38 cellular contexts compared by ENCODE assay signal in genomic region chr12:110704231-110704630, GRCh38.
"Had no signal": no experiment of that assay in that cellular context is flagged by ENCODE, and none has a peak within 500 bp of the region (broad histone marks: within the 10 kb centered on the region; RNA-seq: fewer than 3 reads in every experiment).

No MANE protein-coding gene starts in this region.

- H3K36me3 ChIP-seq: adrenal gland, ascending aorta, brain microvascular endothelial cell, breast epithelium, cardiac muscle cell had no signal

- H3K36me3 Mint-ChIP-seq: activated naive CD4-positive, alpha-beta T cell treated with anti-CD3 and anti-CD28 coated beads, Interleukin-2, amount 50 U/mL, for 24 hours; activated naive CD4-positive, alpha-beta T cell treated with anti-CD3 and anti-CD28 coated beads, Interleukin-2, amount 50 U/mL, for 72 hours; activated naive CD8-positive, alpha-beta T cell; activated naive CD8-positive, alpha-beta T cell treated with anti-CD3 and anti-CD28 coated beads for 36 hours had no signal

- H3K27ac ChIP-seq: adrenal gland, ascending aorta, body of pancreas, brain microvascular endothelial cell, breast epithelium, cardiac muscle cell had no signal

- H3K4me1 Mint-ChIP-seq: activated naive CD4-positive, alpha-beta T cell treated with anti-CD3 and anti-CD28 coated beads, Interleukin-2, amount 10 ng/mL, durations not matched to agents 7 days and 5 days; activated naive CD4-positive, alpha-beta T cell treated with anti-CD3 and anti-CD28 coated beads, Interleukin-2, amount 50 U/mL, for 24 hours; activated naive CD8-positive, alpha-beta T cell treated with anti-CD3 and anti-CD28 coated beads, Interleukin-2, amount 50 U/mL, for 24 hours; central memory CD8-positive, alpha-beta T cell had no signal

- DNase-seq: activated effector memory CD4-positive, alpha-beta T cell treated with anti-CD3 and anti-CD28 coated beads, Interleukin-2, amount 50 U/mL, for 16 hours; activated effector memory CD4-positive, alpha-beta T cell treated with Interleukin-2 at 50 U/mL for 16 hours; activated gamma-delta T cell; activated gamma-delta T cell treated with Interleukin-2 at 50 U/mL for 16 hours; activated naive CD4-positive, alpha-beta T cell; activated naive CD4-positive, alpha-beta T cell treated with anti-CD3 and anti-CD28 coated beads, Interleukin-2, amount 50 U/mL, for 16 hours; activated naive CD4-positive, alpha-beta T cell treated with Interleukin-2 at 50 U/mL for 16 hours; activated naive CD8-positive, alpha-beta T cell treated with anti-CD3 and anti-CD28 coated beads for 36 hours; activated naive CD8-positive, alpha-beta T cell treated with anti-CD3 and anti-CD28 coated beads, Interleukin-2, amount 10 ng/mL, durations not matched to agents 7 days and 5 days; activated naive CD8-positive, alpha-beta T cell treated with anti-CD3 and anti-CD28 coated beads, Interleukin-2, amount 50 U/mL, for 24 hours; activated T-cell treated with anti-CD3 and anti-CD28 coated beads, Interleukin-2, amount 50 U/mL, for 1 hour; activated T-cell treated with anti-CD3 and anti-CD28 coated beads, Interleukin-2, amount 50 U/mL, for 24 hours; activated T-cell treated with anti-CD3 and anti-CD28 coated beads, Interleukin-2, amount 50 U/mL, for 4 hours; activated T-cell treated with anti-CD3 and anti-CD28 coated beads, Interleukin-2, amount 50 U/mL, for 48 hours; adrenal gland; amniotic stem cell; amygdala; anterior cingulate cortex; aorta; brain microvascular endothelial cell; caudate nucleus; central memory CD4-positive, alpha-beta T cell; cerebellar nuclear complex had no signal

- H3K4me3 Mint-ChIP-seq: activated naive CD4-positive, alpha-beta T cell treated with anti-CD3 and anti-CD28 coated beads for 36 hours; activated naive CD4-positive, alpha-beta T cell treated with anti-CD3 and anti-CD28 coated beads, Interleukin-2, amount 10 ng/mL, durations not matched to agents 7 days and 5 days; activated naive CD4-positive, alpha-beta T cell treated with anti-CD3 and anti-CD28 coated beads, Interleukin-2, amount 50 U/mL, for 24 hours; activated naive CD8-positive, alpha-beta T cell; activated naive CD8-positive, alpha-beta T cell treated with anti-CD3 and anti-CD28 coated beads for 36 hours; activated naive CD8-positive, alpha-beta T cell treated with anti-CD3 and anti-CD28 coated beads, Interleukin-2, amount 10 ng/mL, durations not matched to agents 7 days and 5 days; activated naive CD8-positive, alpha-beta T cell treated with anti-CD3 and anti-CD28 coated beads, Interleukin-2, amount 50 U/mL, for 24 hours; activated T-cell treated with anti-CD3 and anti-CD28 coated beads, Interleukin-2, amount 50 U/mL, for 24 hours; activated T-cell treated with anti-CD3 and anti-CD28 coated beads, Interleukin-2, amount 50 U/mL, for 4 hours; activated T-cell treated with anti-CD3 and anti-CD28 coated beads, Interleukin-2, amount 50 U/mL, for 72 hours; activated T-helper 1 cell treated with anti-CD3 and anti-CD28 coated beads, Interleukin-12 subunit alpha, Interleukin-12 subunit beta, Interleukin-2, Interleukin-4 antibody, amounts not matched to agents 30 ng/mL and 10 ng/mL and 1 ng/mL, durations not matched to agents 14 hours and 24 hours and 36 hours; activated T-helper 17 cell treated with anti-CD3 and anti-CD28 coated beads, Interleukin-2, amount 50 U/mL, for 72 hours; brain; central memory CD8-positive, alpha-beta T cell had no signal

- H3K27me3 ChIP-seq: adrenal gland, ascending aorta, body of pancreas, brain microvascular endothelial cell, breast epithelium, cardiac muscle cell had no signal

- H3K9me3 Mint-ChIP-seq: activated naive CD4-positive, alpha-beta T cell treated with anti-CD3 and anti-CD28 coated beads for 36 hours; activated naive CD4-positive, alpha-beta T cell treated with anti-CD3 and anti-CD28 coated beads, Interleukin-2, amount 10 ng/mL, durations not matched to agents 7 days and 5 days; activated naive CD4-positive, alpha-beta T cell treated with anti-CD3 and anti-CD28 coated beads, Interleukin-2, amount 50 U/mL, for 24 hours; activated naive CD4-positive, alpha-beta T cell treated with anti-CD3 and anti-CD28 coated beads, Interleukin-2, amount 50 U/mL, for 72 hours; activated naive CD8-positive, alpha-beta T cell treated with anti-CD3 and anti-CD28 coated beads for 36 hours; activated naive CD8-positive, alpha-beta T cell treated with anti-CD3 and anti-CD28 coated beads, Interleukin-2, amount 50 U/mL, for 24 hours; activated T-cell treated with anti-CD3 and anti-CD28 coated beads, Interleukin-2, amount 50 U/mL, for 24 hours; activated T-cell treated with anti-CD3 and anti-CD28 coated beads, Interleukin-2, amount 50 U/mL, for 4 hours; activated T-cell treated with anti-CD3 and anti-CD28 coated beads, Interleukin-2, amount 50 U/mL, for 72 hours; activated T-helper 1 cell treated with anti-CD3 and anti-CD28 coated beads, Interleukin-12 subunit alpha, Interleukin-12 subunit beta, Interleukin-2, Interleukin-4 antibody, amounts not matched to agents 30 ng/mL and 10 ng/mL and 1 ng/mL, durations not matched to agents 14 hours and 24 hours and 36 hours; activated T-helper 17 cell treated with anti-CD3 and anti-CD28 coated beads, Interleukin-2, amount 50 U/mL, for 72 hours; activated T-helper 2 cell treated with anti-CD3 and anti-CD28 coated beads, Interferon-gamma antibody, Interleukin-2, Interleukin-4, amounts not matched to agents 10 μg/mL and 5 μg/mL and 100 μg/mL, durations not matched to agents 14 hours and 24 hours and 36 hours; central memory CD8-positive, alpha-beta T cell had no signal

- H3K4me1 ChIP-seq: ascending aorta, body of pancreas, breast epithelium had no signal

- H3K4me3 ChIP-seq: adrenal gland, ascending aorta, body of pancreas, breast epithelium, cardiac muscle cell had no signal

- H3K27me3 Mint-ChIP-seq: activated naive CD4-positive, alpha-beta T cell treated with anti-CD3 and anti-CD28 coated beads, Interleukin-2, amount 10 ng/mL, durations not matched to agents 7 days and 5 days; activated naive CD4-positive, alpha-beta T cell treated with anti-CD3 and anti-CD28 coated beads, Interleukin-2, amount 50 U/mL, for 24 hours; activated naive CD8-positive, alpha-beta T cell; activated naive CD8-positive, alpha-beta T cell treated with anti-CD3 and anti-CD28 coated beads for 36 hours; activated naive CD8-positive, alpha-beta T cell treated with anti-CD3 and anti-CD28 coated beads, Interleukin-2, amount 50 U/mL, for 24 hours; activated T-cell treated with anti-CD3 and anti-CD28 coated beads, Interleukin-2, amount 50 U/mL, for 24 hours; activated T-helper 17 cell treated with anti-CD3 and anti-CD28 coated beads, Interleukin-2, amount 50 U/mL, for 72 hours; central memory CD8-positive, alpha-beta T cell had no signal

- H3K9me3 ChIP-seq: adrenal gland, ascending aorta, body of pancreas, breast epithelium had no signal

- H3K27ac Mint-ChIP-seq: activated naive CD4-positive, alpha-beta T cell treated with anti-CD3 and anti-CD28 coated beads for 36 hours; activated naive CD4-positive, alpha-beta T cell treated with anti-CD3 and anti-CD28 coated beads, Interleukin-2, amount 10 ng/mL, durations not matched to agents 7 days and 5 days; activated naive CD4-positive, alpha-beta T cell treated with anti-CD3 and anti-CD28 coated beads, Interleukin-2, amount 50 U/mL, for 24 hours; activated naive CD8-positive, alpha-beta T cell; activated naive CD8-positive, alpha-beta T cell treated with anti-CD3 and anti-CD28 coated beads for 36 hours; activated naive CD8-positive, alpha-beta T cell treated with anti-CD3 and anti-CD28 coated beads, Interleukin-2, amount 10 ng/mL, durations not matched to agents 7 days and 5 days; activated naive CD8-positive, alpha-beta T cell treated with anti-CD3 and anti-CD28 coated beads, Interleukin-2, amount 50 U/mL, for 24 hours; activated T-cell treated with anti-CD3 and anti-CD28 coated beads, Interleukin-2, amount 50 U/mL, for 24 hours; activated T-cell treated with anti-CD3 and anti-CD28 coated beads, Interleukin-2, amount 50 U/mL, for 72 hours; activated T-helper 1 cell treated with anti-CD3 and anti-CD28 coated beads, Interleukin-12 subunit alpha, Interleukin-12 subunit beta, Interleukin-2, Interleukin-4 antibody, amounts not matched to agents 30 ng/mL and 10 ng/mL and 1 ng/mL, durations not matched to agents 14 hours and 24 hours and 36 hours; activated T-helper 17 cell treated with anti-CD3 and anti-CD28 coated beads, Interleukin-2, amount 50 U/mL, for 72 hours; brain had no signal

- ATAC-seq: activated naive CD8-positive, alpha-beta T cell treated with anti-CD3 and anti-CD28 coated beads, Interleukin-2, amount 50 U/mL, for 24 hours; activated T-cell treated with anti-CD3 and anti-CD28 coated beads, Interleukin-2, amount 50 U/mL, for 4 hours; body of pancreas had no signal
